1 cellular context compared by ENCODE assay signal in the genomic region with DNA sequence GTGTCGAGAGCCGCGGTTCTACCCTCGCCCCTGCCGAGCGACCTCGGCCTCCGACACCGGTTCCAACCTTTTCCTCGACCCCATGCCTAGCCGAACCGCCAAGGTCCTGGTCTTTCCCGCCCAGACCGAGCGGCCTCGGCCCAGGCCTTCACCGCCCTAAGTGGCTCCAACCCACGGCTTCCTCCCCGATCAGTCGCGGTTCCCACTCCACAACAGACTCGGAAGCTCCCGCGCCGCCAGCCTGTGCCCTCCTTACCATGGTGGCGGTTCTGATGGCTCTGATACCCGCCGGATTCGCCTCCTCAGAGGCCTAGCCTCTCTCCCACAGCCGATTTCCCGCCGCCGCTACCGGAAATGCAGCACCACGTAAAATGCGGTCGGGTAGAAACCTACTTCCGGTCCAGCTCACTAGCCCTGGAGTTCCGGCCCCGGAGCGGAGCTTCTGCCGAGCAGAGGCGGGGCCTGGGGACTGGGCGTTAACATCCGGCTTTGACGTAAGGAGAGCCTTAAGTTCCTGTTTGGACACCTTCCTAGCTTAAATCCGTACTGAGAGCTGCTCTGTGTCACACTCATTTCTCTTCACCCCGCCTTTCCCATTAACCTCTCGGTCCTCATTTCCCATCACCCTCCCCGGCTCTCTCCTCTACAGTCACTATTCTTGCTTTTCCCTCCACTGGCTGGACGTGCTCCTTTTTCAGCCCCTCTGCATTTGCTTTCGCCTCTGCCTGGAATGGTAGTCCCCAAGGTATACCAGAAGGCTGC.
TF ChIP-seq lines count a peak whose summit lies in the region.

A gene (minus strand): TSS at position 358 of the 762 bp plus-strand sequence. CDS start 99 bp downstream, at position 259.

TF ChIP-seq in SK-N-SH, 30 proteins besides CTCF, POLR2A, EP300 and RAD21 (continued from another document):
- TF ChIP-seq, protein P1, sequence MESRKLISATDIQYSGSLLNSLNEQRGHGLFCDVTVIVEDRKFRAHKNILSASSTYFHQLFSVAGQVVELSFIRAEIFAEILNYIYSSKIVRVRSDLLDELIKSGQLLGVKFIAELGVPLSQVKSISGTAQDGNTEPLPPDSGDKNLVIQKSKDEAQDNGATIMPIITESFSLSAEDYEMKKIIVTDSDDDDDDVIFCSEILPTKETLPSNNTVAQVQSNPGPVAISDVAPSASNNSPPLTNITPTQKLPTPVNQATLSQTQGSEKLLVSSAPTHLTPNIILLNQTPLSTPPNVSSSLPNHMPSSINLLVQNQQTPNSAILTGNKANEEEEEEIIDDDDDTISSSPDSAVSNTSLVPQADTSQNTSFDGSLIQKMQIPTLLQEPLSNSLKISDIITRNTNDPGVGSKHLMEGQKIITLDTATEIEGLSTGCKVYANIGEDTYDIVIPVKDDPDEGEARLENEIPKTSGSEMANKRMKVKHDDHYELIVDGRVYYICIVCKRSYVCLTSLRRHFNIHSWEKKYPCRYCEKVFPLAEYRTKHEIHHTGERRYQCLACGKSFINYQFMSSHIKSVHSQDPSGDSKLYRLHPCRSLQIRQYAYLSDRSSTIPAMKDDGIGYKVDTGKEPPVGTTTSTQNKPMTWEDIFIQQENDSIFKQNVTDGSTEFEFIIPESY (IDR thresholded peaks at IDR 0.05; ENCODE audit: borderline replicate concordance, low read depth), result no peak
- TF ChIP-seq TEAD4 (IDR thresholded peaks at IDR 0.05; ENCODE audit: borderline replicate concordance, insufficient read depth) (0 out of 2 replicates have a peak, but pooled peaks have one; percentile 15), FOXM1 (IDR thresholded peaks at IDR 0.05; ENCODE audit: low read depth) (no peak), ELF1 (IDR thresholded peaks at IDR 0.05) (peak; percentile 87), FOSL2 (IDR thresholded peaks at IDR 0.05; ENCODE audit: borderline replicate concordance, low read depth) (no peak), TCF12 (IDR thresholded peaks at IDR 0.05) (peak; percentile 52), GABPA (IDR thresholded peaks at IDR 0.05; ENCODE audit: low read depth) (peak; percentile 99)
- TF ChIP-seq, protein P2, sequence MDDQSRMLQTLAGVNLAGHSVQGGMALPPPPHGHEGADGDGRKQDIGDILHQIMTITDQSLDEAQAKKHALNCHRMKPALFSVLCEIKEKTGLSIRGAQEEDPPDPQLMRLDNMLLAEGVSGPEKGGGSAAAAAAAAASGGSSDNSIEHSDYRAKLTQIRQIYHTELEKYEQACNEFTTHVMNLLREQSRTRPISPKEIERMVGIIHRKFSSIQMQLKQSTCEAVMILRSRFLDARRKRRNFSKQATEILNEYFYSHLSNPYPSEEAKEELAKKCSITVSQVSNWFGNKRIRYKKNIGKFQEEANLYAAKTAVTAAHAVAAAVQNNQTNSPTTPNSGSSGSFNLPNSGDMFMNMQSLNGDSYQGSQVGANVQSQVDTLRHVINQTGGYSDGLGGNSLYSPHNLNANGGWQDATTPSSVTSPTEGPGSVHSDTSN (IDR thresholded peaks at IDR 0.05), result peak; percentile 18
